Comparison of ENCODE assay signal across 8 cellular contexts in genomic region chr13:32309812-32310706, GRCh38. TPM values are rescaled to one million over a fixed set of nuclear protein-coding genes. Genes with fewer than 3 reads are reported as not detected.
A peak's percentile ranks its signal among the peaks of the same experiment; 100 is the strongest.
DNase-seq lines count a peak whose midpoint lies in the region; ATAC-seq and TF ChIP-seq lines count a peak whose summit lies in the region.

No MANE protein-coding gene starts in this region.

- no peak for TF ChIP-seq POLR2A in upper lobe of left lung (IDR thresholded peaks at IDR 0.05)

- H3K4me3 ChIP-seq in upper lobe of left lung = peak overlapping the region in 3 of 4 donors; percentile 14 to 39 (median 29)

- peak; percentile 28 for DNase-seq in COLO829 (ENCODE audit: low spot score)
- DNase-seq in RKO (ENCODE audit: low spot score) = peak; percentile 63
- peak; percentile 43 for DNase-seq in dedifferentiated amniotic fluid mesenchymal stem cell (ENCODE audit: extremely low spot score)
- peak; percentile 71 for DNase-seq in medulla oblongata (ENCODE audit: extremely low spot score)
- DNase-seq in upper lobe of left lung = peak in 1 of 2 donors; percentile 39
- DNase-seq in occipital lobe (lab: John Stamatoyannopoulos, UW) = no peak

- WGBS in upper lobe of left lung, 2 donors = 33 to 35% methylated on average over 19 of the region's 19 CpGs

- H3K36me3 ChIP-seq in upper lobe of left lung = no peaks in the 10 kb centered on the region

- ATAC-seq in GM18870 (IDR thresholded peaks at IDR 0.05; ENCODE audit: unreplicated experiment) (peak; percentile 59), HG03432 (IDR thresholded peaks at IDR 0.05; ENCODE audit: unreplicated experiment) (peak; percentile 63), upper lobe of left lung (ENCODE audit: low FRiP score in 2 of 2) (peak; percentile 78 to 82)

- H3K27ac ChIP-seq in upper lobe of left lung = peak overlapping the region in 1 of 4 donors; percentile 2

- peak; percentile 71 to 87 (median 81) for TF ChIP-seq CTCF in upper lobe of left lung (IDR thresholded peaks at IDR 0.05)

- H3K9me3 ChIP-seq in upper lobe of left lung = no peaks in the 10 kb centered on the region

- TF ChIP-seq EP300 in upper lobe of left lung (IDR thresholded peaks at IDR 0.05) = no peak

- no peaks in the 10 kb centered on the region for H3K27me3 ChIP-seq in upper lobe of left lung

- H3K4me1 ChIP-seq in upper lobe of left lung = peaks cover 0 to 14% (median 9%) of the 10 kb centered on the region in 4 donors

RNA-seq across cellular contexts. Expression of gene ZAR1L, which starts 5.1 kb away (rescaled TPM):
- total RNA-seq in upper lobe of left lung = not detected
- total RNA-seq in occipital lobe = not detected

RNA-seq across cellular contexts. Expression of gene BRCA2, which starts 5.2 kb away (rescaled TPM):
- 1 to 10 TPM; 2.6 to 9.4 (median 3.8) TPM for total RNA-seq in upper lobe of left lung
- 2.3 TPM for total RNA-seq in occipital lobe
